Comparison of ENCODE assay signal across 8 cellular contexts in genomic region chr1:99849413-99849743, GRCh38. TPM values are rescaled to one million over a fixed set of nuclear protein-coding genes. Genes with fewer than 3 reads are reported as not detected.
A peak's percentile ranks its signal among the peaks of the same experiment; 100 is the strongest.
DNase-seq lines count a peak whose midpoint lies in the region; ATAC-seq, FAIRE-seq and TF ChIP-seq lines count a peak whose summit lies in the region.

No MANE protein-coding gene starts in this region.

- no peak overlapping the region for H2AK5ac ChIP-seq in neuronal stem cell (ENCODE audit: low read depth, low read length)

- H3K27ac ChIP-seq in SU-DHL-6 (ENCODE audit: low read depth, low read length) (peak overlapping the region; percentile 62), esophagus muscularis mucosa (replicated peaks in 1 of 4) (peak overlapping the region; percentile 88 to 95 (median 92)), neuronal stem cell (replicated peaks; ENCODE audit: low read length) (no peak overlapping the region)

- no peak overlapping the region for H2BK15ac ChIP-seq in neuronal stem cell (ENCODE audit: low read length)

- intact Hi-C loops in esophagus muscularis mucosa (cut with DNase I): no loop called here

- peak; percentile 66 for FAIRE-seq in GM18507 (lab: Jason Lieb, UNC)

- H3K4me2 ChIP-seq in SU-DHL-6 (ENCODE audit: low read depth, low read length, poor library complexity, severe bottlenecking) (peak overlapping the region; percentile 94), neuronal stem cell (ENCODE audit: insufficient read depth, low read length, poor library complexity, severe bottlenecking) (peak overlapping the region; percentile 70)

- no peak overlapping the region for H3K4ac ChIP-seq in neuronal stem cell (ENCODE audit: low read length)

- peak overlapping the region; percentile 93 for H4K91ac ChIP-seq in neuronal stem cell (ENCODE audit: low read depth, low read length, poor library complexity)

- WGBS in esophagus muscularis mucosa: 35% methylated on average over 6 of the region's 6 CpGs
- no CpG with 5 or more reads among the region's 6 CpGs for WGBS in neuronal stem cell (ENCODE audit: extremely low coverage in 2 of 2, insufficient read length in 2 of 2, insufficient replicate concordance in 1 of 2), 2 donors

- no peak overlapping the region for H2BK120ac ChIP-seq in neuronal stem cell (ENCODE audit: low read depth, low read length)

- H3K36me3 ChIP-seq in SU-DHL-6 (ENCODE audit: low read length) (no peaks in the 10 kb centered on the region), esophagus muscularis mucosa (peaks cover 0 to 14% (median 7%) of the 10 kb centered on the region in 4 donors), neuronal stem cell (replicated peaks in 1 of 2; ENCODE audit: control insufficient read depth in 2 of 2, insufficient read depth in 2 of 2, low read length in 2 of 2) (peaks cover 3 to 6% of the 10 kb centered on the region in 2 donors)

- peaks cover 12% of the 10 kb centered on the region for H3F3A ChIP-seq in SU-DHL-6 (ENCODE audit: insufficient read depth)

- DNase-seq in GM18507 (ENCODE audit: extremely low spot score, insufficient read length, low read depth): no peak
- no peak for DNase-seq in esophagus muscularis mucosa (ENCODE audit: extremely low spot score)
- no peak for DNase-seq in neuronal stem cell (ENCODE audit: low spot score)
- DNase-seq in islet precursor cell: no peak
- no peak for DNase-seq in NCI-H526 treated with DMSO at 0.1 percent for 48 hours (lab: John Stamatoyannopoulos, UW)
- no peak for DNase-seq in GOT3 (lab: John Stamatoyannopoulos, UW)

- H3K9ac ChIP-seq in SU-DHL-6 (ENCODE audit: low read length): peak overlapping the region; percentile 80
- H3K9ac ChIP-seq in neuronal stem cell (ENCODE audit: low read depth, low read length, poor library complexity): no peak overlapping the region

- H4K20me1 ChIP-seq in SU-DHL-6 (ENCODE audit: low read depth, low read length): no peaks in the 10 kb centered on the region

- no peak overlapping the region for H2BK5ac ChIP-seq in neuronal stem cell (ENCODE audit: low read length)

- no peak for TF ChIP-seq EP300 in esophagus muscularis mucosa (IDR thresholded peaks at IDR 0.05)

- H3K9me3 ChIP-seq in SU-DHL-6 (ENCODE audit: insufficient read depth, low read length) (no peaks in the 10 kb centered on the region), esophagus muscularis mucosa (no peaks in the 10 kb centered on the region), neuronal stem cell (replicated peaks in 1 of 2; ENCODE audit: control insufficient read depth in 2 of 2, insufficient read depth in 1 of 2, low read depth in 1 of 2, low read length in 2 of 2) (no peaks in the 10 kb centered on the region)

- H3K18ac ChIP-seq in neuronal stem cell (ENCODE audit: low read length): peak overlapping the region; percentile 31

- no peak overlapping the region for H3K23ac ChIP-seq in neuronal stem cell (ENCODE audit: low read depth, low read length, poor library complexity)

- TF ChIP-seq CTCF in SU-DHL-6 (IDR thresholded peaks at IDR 0.05; ENCODE audit: insufficient read depth, low read length, poor library complexity, severe bottlenecking) (no peak), esophagus muscularis mucosa (IDR thresholded peaks at IDR 0.05) (no peak)

- H3K4me3 ChIP-seq in SU-DHL-6 (ENCODE audit: insufficient read depth, low read length, poor library complexity, severe bottlenecking) (peak overlapping the region; percentile 80), esophagus muscularis mucosa (peak overlapping the region; percentile 71 to 96 (median 84)), neuronal stem cell (ENCODE audit: low read length in 2 of 2) (peak overlapping the region in 1 of 2 donors; percentile 95)

- H3K4me1 ChIP-seq in esophagus muscularis mucosa (peaks cover 19 to 40% (median 33%) of the 10 kb centered on the region in 4 donors), neuronal stem cell (ENCODE audit: control insufficient read depth in 2 of 2, insufficient read depth in 1 of 2, low read depth in 1 of 2, low read length in 2 of 2) (peaks cover 2% of the 10 kb centered on the region in 2 donors)

- H3K79me1 ChIP-seq in neuronal stem cell (ENCODE audit: low read depth, low read length): no peaks in the 10 kb centered on the region

- peak overlapping the region; percentile 5 for H3K14ac ChIP-seq in neuronal stem cell (ENCODE audit: low read length)

- H3K9me2 ChIP-seq in SU-DHL-6 (replicated peaks; ENCODE audit: insufficient read depth, low read length): no peaks in the 10 kb centered on the region

- H4K8ac ChIP-seq in neuronal stem cell (ENCODE audit: low read depth, low read length): peak overlapping the region; percentile 89

- H2AFZ ChIP-seq in SU-DHL-6 (ENCODE audit: low read depth, low read length, severe bottlenecking) (peak overlapping the region; percentile 99), neuronal stem cell (ENCODE audit: low read length) (peak overlapping the region; percentile 94)

- H3K79me2 ChIP-seq in SU-DHL-6 (ENCODE audit: insufficient read depth, low read length): peaks cover 14% of the 10 kb centered on the region

- no peaks in the 10 kb centered on the region for H3K27me3 ChIP-seq in SU-DHL-6 (ENCODE audit: low read length)
- no peaks in the 10 kb centered on the region for H3K27me3 ChIP-seq in esophagus muscularis mucosa
- no peaks in the 10 kb centered on the region for H3K27me3 ChIP-seq in neuronal stem cell (ENCODE audit: control insufficient read depth in 3 of 3, insufficient read depth in 3 of 3, low read depth in 1 of 3, low read length in 3 of 3)

- ATAC-seq in HG02885 (IDR thresholded peaks at IDR 0.05; ENCODE audit: poor library complexity, unreplicated experiment): peak; percentile 2

- TF ChIP-seq POLR2A in esophagus muscularis mucosa (IDR thresholded peaks at IDR 0.05; ENCODE audit: low read depth): no peak

- no peak overlapping the region for H2BK12ac ChIP-seq in neuronal stem cell (ENCODE audit: low read length)

RNA-seq across cellular contexts. Expression of gene AGL, which starts 0.8 kb away (rescaled TPM):
- 100 to 1,000 TPM in 3 of 4 donors, 10 to 100 TPM in 1; 99.2 to 153 (median 128) TPM for total RNA-seq in esophagus muscularis mucosa
- 6.4 TPM for polyA plus RNA-seq in neuronal stem cell (2013, experiment 1 of 2)
- 6.4 TPM for polyA plus RNA-seq in neuronal stem cell (2013, experiment 2 of 2)
